In the genomic region with DNA sequence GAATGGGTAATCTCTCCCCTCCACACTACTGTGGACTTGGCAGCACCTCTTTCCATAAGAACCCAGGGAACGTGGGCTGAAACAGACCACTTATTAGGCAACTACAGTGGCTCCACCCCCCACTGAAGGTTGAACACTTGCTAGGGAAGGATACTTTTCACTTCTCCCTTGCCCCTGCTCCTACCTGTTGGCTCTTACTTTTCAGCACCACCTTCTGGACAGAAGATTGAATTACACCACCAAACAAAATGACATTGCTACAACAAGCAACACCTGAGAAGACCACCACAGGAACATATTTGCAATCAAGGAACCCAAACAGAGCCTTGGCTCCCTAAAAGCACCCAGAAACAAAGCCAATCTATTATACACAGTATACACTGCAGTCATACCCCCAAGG, we compare ENCODE assay signal across 1 cellular context.
TF ChIP-seq lines count a peak whose summit lies in the region.

No MANE protein-coding gene starts in this region.

TF ChIP-seq in GM23338, 12 proteins besides CTCF, POLR2A, EP300 and RAD21 (continued from another document):
- TF ChIP-seq, protein P1, sequence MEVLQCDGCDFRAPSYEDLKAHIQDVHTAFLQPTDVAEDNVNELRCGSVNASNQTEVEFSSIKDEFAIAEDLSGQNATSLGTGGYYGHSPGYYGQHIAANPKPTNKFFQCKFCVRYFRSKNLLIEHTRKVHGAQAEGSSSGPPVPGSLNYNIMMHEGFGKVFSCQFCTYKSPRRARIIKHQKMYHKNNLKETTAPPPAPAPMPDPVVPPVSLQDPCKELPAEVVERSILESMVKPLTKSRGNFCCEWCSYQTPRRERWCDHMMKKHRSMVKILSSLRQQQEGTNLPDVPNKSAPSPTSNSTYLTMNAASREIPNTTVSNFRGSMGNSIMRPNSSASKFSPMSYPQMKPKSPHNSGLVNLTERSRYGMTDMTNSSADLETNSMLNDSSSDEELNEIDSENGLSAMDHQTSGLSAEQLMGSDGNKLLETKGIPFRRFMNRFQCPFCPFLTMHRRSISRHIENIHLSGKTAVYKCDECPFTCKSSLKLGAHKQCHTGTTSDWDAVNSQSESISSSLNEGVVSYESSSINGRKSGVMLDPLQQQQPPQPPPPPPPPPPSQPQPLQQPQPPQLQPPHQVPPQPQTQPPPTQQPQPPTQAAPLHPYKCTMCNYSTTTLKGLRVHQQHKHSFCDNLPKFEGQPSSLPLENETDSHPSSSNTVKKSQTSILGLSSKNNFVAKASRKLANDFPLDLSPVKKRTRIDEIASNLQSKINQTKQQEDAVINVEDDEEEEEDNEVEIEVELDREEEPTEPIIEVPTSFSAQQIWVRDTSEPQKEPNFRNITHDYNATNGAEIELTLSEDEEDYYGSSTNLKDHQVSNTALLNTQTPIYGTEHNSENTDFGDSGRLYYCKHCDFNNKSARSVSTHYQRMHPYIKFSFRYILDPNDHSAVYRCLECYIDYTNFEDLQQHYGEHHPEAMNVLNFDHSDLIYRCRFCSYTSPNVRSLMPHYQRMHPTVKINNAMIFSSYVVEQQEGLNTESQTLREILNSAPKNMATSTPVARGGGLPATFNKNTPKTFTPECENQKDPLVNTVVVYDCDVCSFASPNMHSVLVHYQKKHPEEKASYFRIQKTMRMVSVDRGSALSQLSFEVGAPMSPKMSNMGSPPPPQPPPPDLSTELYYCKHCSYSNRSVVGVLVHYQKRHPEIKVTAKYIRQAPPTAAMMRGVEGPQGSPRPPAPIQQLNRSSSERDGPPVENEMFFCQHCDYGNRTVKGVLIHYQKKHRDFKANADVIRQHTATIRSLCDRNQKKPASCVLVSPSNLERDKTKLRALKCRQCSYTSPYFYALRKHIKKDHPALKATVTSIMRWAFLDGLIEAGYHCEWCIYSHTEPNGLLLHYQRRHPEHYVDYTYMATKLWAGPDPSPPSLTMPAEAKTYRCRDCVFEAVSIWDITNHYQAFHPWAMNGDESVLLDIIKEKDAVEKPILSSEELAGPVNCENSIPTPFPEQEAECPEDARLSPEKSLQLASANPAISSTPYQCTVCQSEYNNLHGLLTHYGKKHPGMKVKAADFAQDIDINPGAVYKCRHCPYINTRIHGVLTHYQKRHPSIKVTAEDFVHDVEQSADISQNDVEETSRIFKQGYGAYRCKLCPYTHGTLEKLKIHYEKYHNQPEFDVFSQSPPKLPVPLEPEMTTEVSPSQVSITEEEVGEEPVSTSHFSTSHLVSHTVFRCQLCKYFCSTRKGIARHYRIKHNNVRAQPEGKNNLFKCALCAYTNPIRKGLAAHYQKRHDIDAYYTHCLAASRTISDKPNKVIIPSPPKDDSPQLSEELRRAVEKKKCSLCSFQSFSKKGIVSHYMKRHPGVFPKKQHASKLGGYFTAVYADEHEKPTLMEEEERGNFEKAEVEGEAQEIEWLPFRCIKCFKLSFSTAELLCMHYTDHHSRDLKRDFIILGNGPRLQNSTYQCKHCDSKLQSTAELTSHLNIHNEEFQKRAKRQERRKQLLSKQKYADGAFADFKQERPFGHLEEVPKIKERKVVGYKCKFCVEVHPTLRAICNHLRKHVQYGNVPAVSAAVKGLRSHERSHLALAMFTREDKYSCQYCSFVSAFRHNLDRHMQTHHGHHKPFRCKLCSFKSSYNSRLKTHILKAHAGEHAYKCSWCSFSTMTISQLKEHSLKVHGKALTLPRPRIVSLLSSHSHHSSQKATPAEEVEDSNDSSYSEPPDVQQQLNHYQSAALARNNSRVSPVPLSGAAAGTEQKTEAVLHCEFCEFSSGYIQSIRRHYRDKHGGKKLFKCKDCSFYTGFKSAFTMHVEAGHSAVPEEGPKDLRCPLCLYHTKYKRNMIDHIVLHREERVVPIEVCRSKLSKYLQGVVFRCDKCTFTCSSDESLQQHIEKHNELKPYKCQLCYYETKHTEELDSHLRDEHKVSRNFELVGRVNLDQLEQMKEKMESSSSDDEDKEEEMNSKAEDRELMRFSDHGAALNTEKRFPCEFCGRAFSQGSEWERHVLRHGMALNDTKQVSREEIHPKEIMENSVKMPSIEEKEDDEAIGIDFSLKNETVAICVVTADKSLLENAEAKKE (CRISPR knock-in tag; IDR thresholded peaks at IDR 0.05) = no peak
- TF ChIP-seq ZNF331 (CRISPR knock-in tag; IDR thresholded peaks at IDR 0.05; ENCODE audit: low read depth) (no peak), ZNF114 (CRISPR knock-in tag; IDR thresholded peaks at IDR 0.05) (no peak), POLR2AphosphoS5 (IDR thresholded peaks at IDR 0.05; ENCODE audit: low read depth) (no peak), STAT1 (IDR thresholded peaks at IDR 0.05; ENCODE audit: unreplicated experiment) (no peak)
